Comparison of ENCODE assay signal across 24 cellular contexts in genomic region chr15:55618396-55618795, GRCh38. TPM values are rescaled to one million over a fixed set of nuclear protein-coding genes. Genes with fewer than 3 reads are reported as not detected.
"Had no signal": no experiment of that assay in that cellular context is flagged by ENCODE, and none has a peak within 500 bp of the region (broad histone marks: within the 10 kb centered on the region; RNA-seq: fewer than 3 reads in every experiment).

No MANE protein-coding gene starts in this region.

- DNase-seq: activated CD4-positive, alpha-beta T cell treated with anti-CD3 and anti-CD28 coated beads for 1 hour; activated CD4-positive, alpha-beta T cell treated with anti-CD3 and anti-CD28 coated beads, Interleukin-2, amount 10 ng/mL, durations not matched to agents 24 days and 14 days; activated CD4-positive, alpha-beta T cell treated with anti-CD3 and anti-CD28 coated beads, Interleukin-2, amount 50 U/mL, for 48 hours; activated naive CD4-positive, alpha-beta T cell treated with anti-CD3 and anti-CD28 coated beads, Interleukin-2, amount 50 U/mL, for 16 hours; activated naive CD8-positive, alpha-beta T cell treated with anti-CD3 and anti-CD28 coated beads, Interleukin-2, amount 10 ng/mL, durations not matched to agents 7 days and 5 days; activated T-cell treated with anti-CD3 and anti-CD28 coated beads, Interleukin-2, amount 50 U/mL, for 48 hours; adrenal gland; anterior cingulate cortex; central memory CD4-positive, alpha-beta T cell; NCI-H1092; NCI-H1417; NCI-H1694; NCI-H2029; NCI-H2107; NCI-H2171 treated with DMSO at 0.1 percent for 48 hours; NCI-H226; NCI-H526; NCI-H774; NK-92 treated with Interleukin-12 subunit alpha and Interleukin-12 subunit beta, amount 100 ng/mL, for 24 hours; PC-9; SHP77 treated with DMSO at 0.1 percent for 48 hours had no signal

- H3K4me1 Mint-ChIP-seq: activated CD4-positive, alpha-beta T cell treated with anti-CD3 and anti-CD28 coated beads, Interleukin-2, amount 10 ng/mL, durations not matched to agents 24 days and 14 days; activated naive CD8-positive, alpha-beta T cell treated with anti-CD3 and anti-CD28 coated beads, Interleukin-2, amount 10 ng/mL, durations not matched to agents 7 days and 5 days had no signal

- H3K36me3 ChIP-seq: adrenal gland had no signal

- H3K4me3 Mint-ChIP-seq: activated CD4-positive, alpha-beta T cell treated with anti-CD3 and anti-CD28 coated beads, Interleukin-2, amount 10 ng/mL, durations not matched to agents 24 days and 14 days; activated naive CD8-positive, alpha-beta T cell treated with anti-CD3 and anti-CD28 coated beads, Interleukin-2, amount 10 ng/mL, durations not matched to agents 7 days and 5 days; T-helper 1 cell treated with Interleukin-12 subunit alpha and Interleukin-12 subunit beta and Interleukin-4 antibody, amounts not matched to agents 30 μg/mL and 1 μg/mL, for 36 hours had no signal

- H3K27me3 ChIP-seq: adrenal gland had no signal

- H3K4me3 ChIP-seq: adrenal gland, PC-9 had no signal

- H3K4me2 ChIP-seq: KMS-11, PC-9 had no signal

- H2AFZ ChIP-seq: PC-9 had no signal

- H3K4me1 ChIP-seq: adrenal gland had no signal

- H3K9ac ChIP-seq: KMS-11 had no signal

- H3K27ac Mint-ChIP-seq: activated CD4-positive, alpha-beta T cell treated with anti-CD3 and anti-CD28 coated beads, Interleukin-2, amount 10 ng/mL, durations not matched to agents 24 days and 14 days; activated naive CD8-positive, alpha-beta T cell treated with anti-CD3 and anti-CD28 coated beads, Interleukin-2, amount 10 ng/mL, durations not matched to agents 7 days and 5 days; T-helper 1 cell treated with Interleukin-12 subunit alpha and Interleukin-12 subunit beta and Interleukin-4 antibody, amounts not matched to agents 30 μg/mL and 1 μg/mL, for 36 hours had no signal

- H3K27ac ChIP-seq: adrenal gland, KMS-11, PC-9 had no signal

- H3K36me3 Mint-ChIP-seq: activated naive CD8-positive, alpha-beta T cell treated with anti-CD3 and anti-CD28 coated beads, Interleukin-2, amount 10 ng/mL, durations not matched to agents 7 days and 5 days had no signal

- FAIRE-seq: bronchial epithelial cell had no signal

- H3K9me3 Mint-ChIP-seq: activated CD4-positive, alpha-beta T cell treated with anti-CD3 and anti-CD28 coated beads, Interleukin-2, amount 10 ng/mL, durations not matched to agents 24 days and 14 days; activated naive CD8-positive, alpha-beta T cell treated with anti-CD3 and anti-CD28 coated beads, Interleukin-2, amount 10 ng/mL, durations not matched to agents 7 days and 5 days; T-helper 1 cell treated with Interleukin-12 subunit alpha and Interleukin-12 subunit beta and Interleukin-4 antibody, amounts not matched to agents 30 μg/mL and 1 μg/mL, for 36 hours had no signal

- H3K9me3 ChIP-seq: adrenal gland had no signal

RNA-seq across cellular contexts. Expression of gene PYGO1, which starts 30.3 kb away (rescaled TPM):
- total RNA-seq: activated CD4-positive, alpha-beta T cell treated with anti-CD3 and anti-CD28 coated beads, Interleukin-2, amount 10 ng/mL, durations not matched to agents 24 days and 14 days; activated naive CD8-positive, alpha-beta T cell treated with anti-CD3 and anti-CD28 coated beads, Interleukin-2, amount 10 ng/mL, durations not matched to agents 7 days and 5 days had no signal
